Comparison of ENCODE assay signal across 20 cellular contexts in the genomic region with DNA sequence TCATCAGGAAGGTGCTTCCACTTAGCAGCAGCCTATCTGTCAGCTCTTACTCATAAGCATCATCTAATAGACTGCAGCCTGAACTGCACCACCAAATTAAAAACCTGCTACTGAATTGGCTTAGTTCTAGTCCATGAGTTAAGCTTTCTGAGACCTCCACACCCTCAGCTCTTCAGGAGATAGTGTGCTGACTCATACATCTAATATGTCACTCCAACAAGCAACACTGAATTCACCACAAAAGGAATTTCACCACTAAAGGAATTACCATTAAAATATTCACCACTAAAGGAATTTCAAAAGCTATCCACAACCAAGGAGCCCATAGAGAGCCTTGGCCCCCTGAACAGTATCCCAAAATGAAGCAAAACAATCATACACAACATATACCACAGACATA.
DNase-seq lines count a peak whose midpoint lies in the region; ATAC-seq and TF ChIP-seq lines count a peak whose summit lies in the region.
"Had no signal": no experiment of that assay in that cellular context is flagged by ENCODE, and none has a peak within 500 bp of the region (broad histone marks: within the 10 kb centered on the region; RNA-seq: fewer than 3 reads in every experiment).

No MANE protein-coding gene starts in this region.

- H3K36me3 ChIP-seq in A673 (ENCODE audit: insufficient read depth, low read length, poor library complexity, severe bottlenecking) (no peaks in the 10 kb centered on the region), iPS-20b (ENCODE audit: insufficient read depth, low read depth, low read length) (peaks cover 12% of the 10 kb centered on the region; the same call in 1 of the 2 replicates), testis (ENCODE audit: low read depth, missing control alignments) (no peaks in the 10 kb centered on the region), WERI-Rb-1 (no peaks in the 10 kb centered on the region)

- no peak for TF ChIP-seq POLR2A in testis (IDR thresholded peaks at IDR 0.05)

- H3K27me3 ChIP-seq in A673 (replicated peaks; ENCODE audit: insufficient read depth, low read depth, low read length, poor library complexity) (no peaks in the 10 kb centered on the region), iPS-20b (ENCODE audit: insufficient read depth, low read length) (no peaks in the 10 kb centered on the region), testis (no peaks in the 10 kb centered on the region), WERI-Rb-1 (ENCODE audit: insufficient read depth, low read depth, severe bottlenecking) (no peaks in the 10 kb centered on the region)

- no peaks in the 10 kb centered on the region for H3K4me1 ChIP-seq in A673 (ENCODE audit: insufficient read depth, low read length, poor library complexity, severe bottlenecking)
- peaks cover 33% of the 10 kb centered on the region for H3K4me1 ChIP-seq in iPS-20b (ENCODE audit: insufficient read depth, low read length)
- no peaks in the 10 kb centered on the region for H3K4me1 ChIP-seq in testis
- H3K4me1 ChIP-seq: A549 had no signal

- ATAC-seq in GM19328 (IDR thresholded peaks at IDR 0.05; ENCODE audit: unreplicated experiment) = no peak
- ATAC-seq: A549; activated CD4-positive, CD25-positive, alpha-beta regulatory T cell treated with anti-CD3 and anti-CD28 coated beads, Interleukin-2, amount 50 U/mL, for 24 hours; CD8-positive, alpha-beta T cell; right cardiac atrium; SK-N-SH treated with all-trans-retinoic acid at 6 μM for 48 hours had no signal

- TF ChIP-seq CTCF in A673 (conservative IDR thresholded peaks at IDR 0.05; ENCODE audit: low read depth, low read length) (no peak), astrocyte of the spinal cord (IDR thresholded peaks at IDR 0.05; ENCODE audit: low read depth, low read length) (no peak), testis (IDR thresholded peaks at IDR 0.05) (no peak), WERI-Rb-1 (IDR thresholded peaks at IDR 0.05; ENCODE audit: low read depth, low read length) (no peak)

- BruUV-seq in A673 (replicated peaks; lab: Mats Ljungman, UMichigan) = no TSS peak

- H3K27ac ChIP-seq in A673 (ENCODE audit: low read depth, low read length, poor library complexity, severe bottlenecking) (no peak overlapping the region), iPS-20b (ENCODE audit: low read length) (peak overlapping the region; percentile 76), testis (no peak overlapping the region), WERI-Rb-1 (no peak overlapping the region)
- H3K27ac ChIP-seq: A549 had no signal

- in situ Hi-C loops in astrocyte of the spinal cord (cut with HindIII; ENCODE audit: low sequenced_read_pairs) = no loop called here

- no peak overlapping the region for H3K4me3 ChIP-seq in A673 (ENCODE audit: low read depth, low read length, poor library complexity, severe bottlenecking)
- H3K4me3 ChIP-seq in astrocyte of the spinal cord (ENCODE audit: low read depth, low read length) = no peak overlapping the region
- H3K4me3 ChIP-seq in iPS-20b (ENCODE audit: low read length) = 0 out of 2 replicates have a peak overlapping the region, but pooled peaks have one; percentile 12
- no peak overlapping the region for H3K4me3 ChIP-seq in testis
- H3K4me3 ChIP-seq in WERI-Rb-1 (ENCODE audit: low read depth, low read length) = no peak overlapping the region
- H3K4me3 ChIP-seq: A549 had no signal

- H3K9ac ChIP-seq in iPS-20b (ENCODE audit: low read depth, low read length) = no peak overlapping the region

- POLR2A ChIA-PET in A673 (lab: Charles Lee; ENCODE audit: low non-redundant PET) = no interaction called here

- H3K9me3 ChIP-seq in A673 (ENCODE audit: low read depth, low read length, poor library complexity, severe bottlenecking) (no peaks in the 10 kb centered on the region), iPS-20b (ENCODE audit: insufficient read depth, low read depth, low read length) (peaks cover 9% of the 10 kb centered on the region; the same call in 1 of the 2 replicates), testis (no peaks in the 10 kb centered on the region), WERI-Rb-1 (ENCODE audit: severe bottlenecking) (no peaks in the 10 kb centered on the region)
- H3K9me3 ChIP-seq: A549 had no signal

- CTCF ChIA-PET in A673 (lab: Charles Lee) = no interaction called here

- peak; percentile 8 for DNase-seq in A673 (ENCODE audit: low spot score)
- peak; percentile 22 for DNase-seq in M059J (ENCODE audit: low read depth)
- DNase-seq in astrocyte of the spinal cord (ENCODE audit: low read depth, low spot score) = peak; percentile 84
- no peak for DNase-seq in testis
- DNase-seq in WERI-Rb-1 = no peak
- DNase-seq in HUDEP-2 (lab: John Stamatoyannopoulos, UW; ENCODE audit: unreplicated experiment in 76 of 76) = no peak
- DNase-seq: activated CD8-positive, alpha-beta memory T cell treated with anti-CD3 and anti-CD28 coated beads, Interleukin-2, amount 50 U/mL, for 4 hours; activated naive CD4-positive, alpha-beta T cell treated with anti-CD3 and anti-CD28 coated beads for 36 hours; CD8-positive, alpha-beta T cell; central memory CD4-positive, alpha-beta T cell; GOT3; KG1; NCI-H1417; stimulated activated CD4-positive, alpha-beta T cell treated with anti-CD3 and anti-CD28 coated beads, Interleukin-4, amount 100 ng/mL, for 24 hours had no signal

- intact Hi-C loops in A673 (cut with micrococcal nuclease; ENCODE audit: unreplicated experiment) = no loop called here
- intact Hi-C loops in testis (cut with DNase I; ENCODE audit: low total_unique reads) = no loop called here

Comparison
In these comparisons a context has a peak if more than half of its experiments do, and no peak if none do; other contexts are left out.
1. DNase-seq: peak in A673 (single experiment), M059J (single experiment) and astrocyte of the spinal cord (single experiment); none in testis (single experiment), WERI-Rb-1 (single experiment) and HUDEP-2 (0 of 76).